ENCODE assay signal across 1 cellular context in the genomic region with DNA sequence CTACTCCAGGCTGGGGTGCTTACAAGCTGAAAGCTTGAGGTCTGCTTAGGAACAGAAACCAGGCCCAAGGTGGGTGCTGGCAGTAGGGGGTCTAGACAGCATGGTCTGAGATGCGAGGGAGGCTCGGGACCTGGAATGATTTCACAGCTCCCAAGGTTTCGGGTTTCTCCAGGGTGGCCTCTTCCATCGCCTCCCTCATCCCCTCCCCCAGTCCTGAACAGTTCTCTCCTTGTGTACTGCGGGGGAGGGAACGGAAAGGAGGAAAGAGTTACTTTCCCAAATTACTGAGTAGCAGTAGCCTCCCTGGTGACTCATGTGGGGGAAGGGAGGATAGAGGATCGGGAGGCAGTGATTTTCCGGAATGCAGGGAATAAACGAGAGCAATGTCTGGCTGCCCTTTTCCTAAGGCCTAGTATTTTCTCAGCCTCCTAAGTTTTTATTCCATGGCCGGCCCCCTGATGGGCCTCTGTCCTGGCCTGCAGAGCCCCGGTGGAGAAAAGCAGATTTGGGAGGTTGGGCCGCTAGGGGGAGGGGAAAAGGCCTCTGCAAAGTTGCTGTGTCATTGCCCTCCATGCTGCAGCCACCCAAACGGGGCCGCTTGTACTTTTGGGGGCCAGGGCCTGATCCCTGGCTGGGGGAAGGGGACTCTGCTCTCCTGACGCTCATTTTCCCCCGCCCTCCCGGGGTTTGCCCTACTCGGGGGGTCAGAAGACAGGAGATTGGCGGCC.
A peak's percentile ranks its signal among the peaks of the same experiment; 100 is the strongest.
TF ChIP-seq lines count a peak whose summit lies in the region.

No MANE protein-coding gene starts in this region.

TF ChIP-seq in HEK293, 187 proteins besides CTCF, POLR2A, EP300 and RAD21 (continued from another document):
- TF ChIP-seq, protein P1, sequence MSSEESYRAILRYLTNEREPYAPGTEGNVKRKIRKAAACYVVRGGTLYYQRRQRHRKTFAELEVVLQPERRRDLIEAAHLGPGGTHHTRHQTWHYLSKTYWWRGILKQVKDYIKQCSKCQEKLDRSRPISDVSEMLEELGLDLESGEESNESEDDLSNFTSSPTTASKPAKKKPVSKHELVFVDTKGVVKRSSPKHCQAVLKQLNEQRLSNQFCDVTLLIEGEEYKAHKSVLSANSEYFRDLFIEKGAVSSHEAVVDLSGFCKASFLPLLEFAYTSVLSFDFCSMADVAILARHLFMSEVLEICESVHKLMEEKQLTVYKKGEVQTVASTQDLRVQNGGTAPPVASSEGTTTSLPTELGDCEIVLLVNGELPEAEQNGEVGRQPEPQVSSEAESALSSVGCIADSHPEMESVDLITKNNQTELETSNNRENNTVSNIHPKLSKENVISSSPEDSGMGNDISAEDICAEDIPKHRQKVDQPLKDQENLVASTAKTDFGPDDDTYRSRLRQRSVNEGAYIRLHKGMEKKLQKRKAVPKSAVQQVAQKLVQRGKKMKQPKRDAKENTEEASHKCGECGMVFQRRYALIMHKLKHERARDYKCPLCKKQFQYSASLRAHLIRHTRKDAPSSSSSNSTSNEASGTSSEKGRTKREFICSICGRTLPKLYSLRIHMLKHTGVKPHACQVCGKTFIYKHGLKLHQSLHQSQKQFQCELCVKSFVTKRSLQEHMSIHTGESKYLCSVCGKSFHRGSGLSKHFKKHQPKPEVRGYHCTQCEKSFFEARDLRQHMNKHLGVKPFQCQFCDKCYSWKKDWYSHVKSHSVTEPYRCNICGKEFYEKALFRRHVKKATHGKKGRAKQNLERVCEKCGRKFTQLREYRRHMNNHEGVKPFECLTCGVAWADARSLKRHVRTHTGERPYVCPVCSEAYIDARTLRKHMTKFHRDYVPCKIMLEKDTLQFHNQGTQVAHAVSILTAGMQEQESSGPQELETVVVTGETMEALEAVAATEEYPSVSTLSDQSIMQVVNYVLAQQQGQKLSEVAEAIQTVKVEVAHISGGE (tag by site-specific recombination; conservative IDR thresholded peaks at IDR 0.05; ENCODE audit: low read depth), result no peak
- TF ChIP-seq BCL11B (tag by site-specific recombination; IDR thresholded peaks at IDR 0.05; ENCODE audit: low read depth) (0 out of 2 replicates have a peak, but pooled peaks have one; percentile 19), ZNF19 (tag by site-specific recombination; IDR thresholded peaks at IDR 0.05; ENCODE audit: low read depth) (no peak), ZBTB17 (tag by site-specific recombination; IDR thresholded peaks at IDR 0.05) (peak; percentile 95), GLIS1 (tag by site-specific recombination; IDR thresholded peaks at IDR 0.05) (peak; percentile 96), ZNF169 (tag by site-specific recombination; IDR thresholded peaks at IDR 0.05) (no peak), ZNF223 (tag by site-specific recombination; IDR thresholded peaks at IDR 0.05) (no peak), ZNF621 (tag by site-specific recombination; IDR thresholded peaks at IDR 0.05) (no peak), ZNF837 (tag by site-specific recombination; IDR thresholded peaks at IDR 0.05) (no peak), ZNF514 (tag by site-specific recombination; IDR thresholded peaks at IDR 0.05) (no peak), ZNF473 (tag by site-specific recombination; IDR thresholded peaks at IDR 0.05) (no peak), GLIS2 (tag by site-specific recombination; IDR thresholded peaks at IDR 0.05) (peak; percentile 82), OVOL3 (tag by site-specific recombination; IDR thresholded peaks at IDR 0.05) (0 out of 2 replicates have a peak, but pooled peaks have one; percentile 29)
- TF ChIP-seq, protein P2, sequence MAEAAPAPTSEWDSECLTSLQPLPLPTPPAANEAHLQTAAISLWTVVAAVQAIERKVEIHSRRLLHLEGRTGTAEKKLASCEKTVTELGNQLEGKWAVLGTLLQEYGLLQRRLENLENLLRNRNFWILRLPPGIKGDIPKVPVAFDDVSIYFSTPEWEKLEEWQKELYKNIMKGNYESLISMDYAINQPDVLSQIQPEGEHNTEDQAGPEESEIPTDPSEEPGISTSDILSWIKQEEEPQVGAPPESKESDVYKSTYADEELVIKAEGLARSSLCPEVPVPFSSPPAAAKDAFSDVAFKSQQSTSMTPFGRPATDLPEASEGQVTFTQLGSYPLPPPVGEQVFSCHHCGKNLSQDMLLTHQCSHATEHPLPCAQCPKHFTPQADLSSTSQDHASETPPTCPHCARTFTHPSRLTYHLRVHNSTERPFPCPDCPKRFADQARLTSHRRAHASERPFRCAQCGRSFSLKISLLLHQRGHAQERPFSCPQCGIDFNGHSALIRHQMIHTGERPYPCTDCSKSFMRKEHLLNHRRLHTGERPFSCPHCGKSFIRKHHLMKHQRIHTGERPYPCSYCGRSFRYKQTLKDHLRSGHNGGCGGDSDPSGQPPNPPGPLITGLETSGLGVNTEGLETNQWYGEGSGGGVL (tag by site-specific recombination; IDR thresholded peaks at IDR 0.05), result peak; percentile 95
- TF ChIP-seq, protein P3, sequence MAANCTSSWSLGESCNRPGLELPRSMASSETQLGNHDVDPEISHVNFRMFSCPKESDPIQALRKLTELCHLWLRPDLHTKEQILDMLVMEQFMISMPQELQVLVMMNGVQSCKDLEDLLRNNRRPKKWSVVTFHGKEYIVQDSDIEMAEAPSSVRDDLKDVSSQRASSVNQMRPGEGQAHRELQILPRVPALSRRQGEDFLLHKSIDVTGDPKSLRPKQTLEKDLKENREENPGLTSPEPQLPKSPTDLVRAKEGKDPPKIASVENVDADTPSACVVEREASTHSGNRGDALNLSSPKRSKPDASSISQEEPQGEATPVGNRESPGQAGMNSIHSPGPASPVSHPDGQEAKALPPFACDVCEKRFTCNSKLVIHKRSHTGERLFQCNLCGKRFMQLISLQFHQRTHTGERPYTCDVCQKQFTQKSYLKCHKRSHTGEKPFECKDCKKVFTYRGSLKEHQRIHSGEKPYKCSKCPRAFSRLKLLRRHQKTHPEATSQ (tag by site-specific recombination; IDR thresholded peaks at IDR 0.05), result peak; percentile 84; the same call in 1 of the 2 replicates
- TF ChIP-seq, protein P4, sequence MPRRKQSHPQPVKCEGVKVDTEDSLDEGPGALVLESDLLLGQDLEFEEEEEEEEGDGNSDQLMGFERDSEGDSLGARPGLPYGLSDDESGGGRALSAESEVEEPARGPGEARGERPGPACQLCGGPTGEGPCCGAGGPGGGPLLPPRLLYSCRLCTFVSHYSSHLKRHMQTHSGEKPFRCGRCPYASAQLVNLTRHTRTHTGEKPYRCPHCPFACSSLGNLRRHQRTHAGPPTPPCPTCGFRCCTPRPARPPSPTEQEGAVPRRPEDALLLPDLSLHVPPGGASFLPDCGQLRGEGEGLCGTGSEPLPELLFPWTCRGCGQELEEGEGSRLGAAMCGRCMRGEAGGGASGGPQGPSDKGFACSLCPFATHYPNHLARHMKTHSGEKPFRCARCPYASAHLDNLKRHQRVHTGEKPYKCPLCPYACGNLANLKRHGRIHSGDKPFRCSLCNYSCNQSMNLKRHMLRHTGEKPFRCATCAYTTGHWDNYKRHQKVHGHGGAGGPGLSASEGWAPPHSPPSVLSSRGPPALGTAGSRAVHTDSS (tag by site-specific recombination; IDR thresholded peaks at IDR 0.05), result 0 out of 2 replicates have a peak, but pooled peaks have one; percentile 2
